8 cellular contexts compared by ENCODE assay signal in genomic region chr15:88450125-88450798, GRCh38. TPM values are rescaled to one million over a fixed set of nuclear protein-coding genes. Genes with fewer than 3 reads are reported as not detected.
DNase-seq lines count a peak whose midpoint lies in the region; ATAC-seq and TF ChIP-seq lines count a peak whose summit lies in the region.

No MANE protein-coding gene starts in this region.

- H3K4me3 ChIP-seq in AG04449 (ENCODE audit: low read depth, low read length): no peak overlapping the region
- H3K4me3 ChIP-seq in left ventricle myocardium inferior: no peak overlapping the region

- CTCF ChIA-PET in AG04449 (lab: Yijun Ruan, JAX): interaction anchor here (0.7 to 18.4 kb wide), 41 partner anchors 8 to 1826 kb away, joined by 3 to 407 read pairs (median 4); partner anchors contain the start of genes MRPL46, MRPS11 and NTRK3
- CTCF ChIA-PET in RWPE1 (lab: Yijun Ruan, JAX): interaction anchor here (0.5 to 1.1 kb wide), 11 partner anchors 11 to 1781 kb away, joined by 3 to 7 read pairs (median 3); no protein-coding TSS in a partner anchor

- H3K27ac ChIP-seq in RWPE1 (no peak overlapping the region), left ventricle myocardium inferior (replicated peaks) (no peak overlapping the region)

- POLR2A ChIA-PET in AG04449 (lab: Yijun Ruan, JAX): no interaction called here
- POLR2A ChIA-PET in RWPE1 (lab: Yijun Ruan, JAX; ENCODE audit: low non-redundant PET): no interaction called here

- intact Hi-C loops in left ventricle myocardium inferior (cut with micrococcal nuclease) (no loop called here), sciatic nerve (cut with DNase I) (no loop called here)

- ATAC-seq in sciatic nerve (peak; percentile 30), GM19452 (IDR thresholded peaks at IDR 0.05; ENCODE audit: unreplicated experiment) (no peak)

- H3K27me3 ChIP-seq in left ventricle myocardium inferior (ENCODE audit: low read depth): peaks cover 14% of the 10 kb centered on the region

- peak; percentile 91 for TF ChIP-seq CTCF in AG04449 (IDR thresholded peaks at IDR 0.05; ENCODE audit: insufficient read depth, low read length, missing control alignments)
- TF ChIP-seq CTCF in GM12873 (IDR thresholded peaks at IDR 0.05; ENCODE audit: insufficient read depth, low read depth, low read length, missing control alignments): peak; percentile 92
- peak; percentile 80 for TF ChIP-seq CTCF in RWPE1 (conservative IDR thresholded peaks at IDR 0.05; ENCODE audit: low read depth)
- peak; percentile 75 for TF ChIP-seq CTCF in left ventricle myocardium inferior (IDR thresholded peaks at IDR 0.05; ENCODE audit: borderline replicate concordance)

- H3K36me3 ChIP-seq in left ventricle myocardium inferior: no peaks in the 10 kb centered on the region

- DNase-seq in AG04449 (ENCODE audit: low read depth, low spot score): peak; percentile 12
- DNase-seq in HUDEP-2 (lab: John Stamatoyannopoulos, UW; ENCODE audit: unreplicated experiment in 76 of 76): peak in 64 of 76 experiments; percentile 4 to 81 (median 53)
- peak; percentile 72 for DNase-seq in RWPE1 (ENCODE audit: low spot score)
- DNase-seq in activated naive CD4-positive, alpha-beta T cell treated with anti-CD3 and anti-CD28 coated beads, Interleukin-2, amount 50 U/mL, for 16 hours: peak; percentile 61
- peak; percentile 51 for DNase-seq in left ventricle myocardium inferior
- DNase-seq in sciatic nerve (ENCODE audit: low spot score): peak; percentile 70

- peaks cover 15% of the 10 kb centered on the region for H3K4me1 ChIP-seq in left ventricle myocardium inferior

- H3K9me3 ChIP-seq in left ventricle myocardium inferior (replicated peaks): no peaks in the 10 kb centered on the region

RNA-seq across cellular contexts. Expression of gene MRPL46, which starts 16.9 kb away (rescaled TPM):
- total RNA-seq in left ventricle myocardium inferior (80.8 TPM), sciatic nerve (17.6 TPM)

RNA-seq across cellular contexts. Expression of gene MRPS11, which starts 17.2 kb away (rescaled TPM):
- total RNA-seq in left ventricle myocardium inferior (75.6 TPM), sciatic nerve (23.1 TPM)

Comparison
In these comparisons a context has a peak if more than half of its experiments do, and no peak if none do; other contexts are left out.
1. DNase-seq: peak in every context shown above with its lines; median percentile 72 in RWPE1; 70 in sciatic nerve; 61 in activated naive CD4-positive, alpha-beta T cell treated with anti-CD3 and anti-CD28 coated beads, Interleukin-2, amount 50 U/mL, for 16 hours; 53 in HUDEP-2; 51 in left ventricle myocardium inferior; 12 in AG04449.